ENCODE assay signal across 23 cellular contexts in genomic region chr10:110748970-110749369, GRCh38.
DNase-seq lines count a peak whose midpoint lies in the region; ATAC-seq and TF ChIP-seq lines count a peak whose summit lies in the region.
"Had no signal": no experiment of that assay in that cellular context is flagged by ENCODE, and none has a peak within 500 bp of the region (broad histone marks: within the 10 kb centered on the region; RNA-seq: fewer than 3 reads in every experiment).

No MANE protein-coding gene starts in this region.

- POLR2A ChIA-PET in activated CD4-positive, alpha-beta T cell treated with anti-CD3 and anti-CD28 coated beads for 36 hours (lab: Charles Lee), result no interaction called here
- POLR2A ChIA-PET in OCI-LY7 (lab: Charles Lee), result interaction anchor here (0.6 to 1.1 kb wide), 3 partner anchors 53 to 413 kb away, joined by 3 to 4 read pairs (median 3); no protein-coding TSS in a partner anchor

- H3K4me3 Mint-ChIP-seq in activated CD4-positive, alpha-beta T cell treated with anti-CD3 and anti-CD28 coated beads for 36 hours, result no peak overlapping the region
- no peak overlapping the region for H3K4me3 Mint-ChIP-seq in activated CD4-positive, alpha-beta T cell treated with anti-CD3 and anti-CD28 coated beads, Interleukin-2, amount 10 ng/mL, durations not matched to agents 24 days and 14 days
- peak overlapping the region; percentile 34 for H3K4me3 Mint-ChIP-seq in activated naive CD8-positive, alpha-beta T cell treated with anti-CD3 and anti-CD28 coated beads, Interleukin-2, amount 50 U/mL, for 24 hours
- H3K4me3 Mint-ChIP-seq: CD14-positive monocyte had no signal

- H3K79me2 ChIP-seq in OCI-LY7 (ENCODE audit: insufficient read depth, low read depth, low read length), result no peaks in the 10 kb centered on the region

- peak overlapping the region; percentile 83 for H3K27ac Mint-ChIP-seq in activated CD4-positive, alpha-beta T cell treated with anti-CD3 and anti-CD28 coated beads for 36 hours
- no peak overlapping the region for H3K27ac Mint-ChIP-seq in activated CD4-positive, alpha-beta T cell treated with anti-CD3 and anti-CD28 coated beads, Interleukin-2, amount 10 ng/mL, durations not matched to agents 24 days and 14 days
- peak overlapping the region; percentile 93 for H3K27ac Mint-ChIP-seq in activated naive CD8-positive, alpha-beta T cell treated with anti-CD3 and anti-CD28 coated beads, Interleukin-2, amount 50 U/mL, for 24 hours
- H3K27ac Mint-ChIP-seq: CD14-positive monocyte had no signal

- no peak for ATAC-seq in activated CD4-positive, alpha-beta T cell treated with anti-CD3 and anti-CD28 coated beads for 36 hours
- ATAC-seq in left ventricle myocardium superior, result no peak
- no peak for ATAC-seq in activated naive CD8-positive, alpha-beta T cell treated with anti-CD3 and anti-CD28 coated beads, Interleukin-2, amount 50 U/mL, for 24 hours
- no peak for ATAC-seq in HG03457 (IDR thresholded peaks at IDR 0.05; ENCODE audit: unreplicated experiment)
- no peak for ATAC-seq in GM18907 (IDR thresholded peaks at IDR 0.05; ENCODE audit: unreplicated experiment)
- ATAC-seq: Right ventricle myocardium inferior had no signal

- no peak for TF ChIP-seq CTCF in left ventricle myocardium inferior (IDR thresholded peaks at IDR 0.05; ENCODE audit: borderline replicate concordance)
- TF ChIP-seq CTCF in OCI-LY7 (conservative IDR thresholded peaks at IDR 0.05; ENCODE audit: low read length), result no peak

- no peaks in the 10 kb centered on the region for H3K9me2 ChIP-seq in OCI-LY7 (ENCODE audit: insufficient read depth, low read length)

- H3K4me2 ChIP-seq in OCI-LY7 (ENCODE audit: low read length), result no peak overlapping the region
- H3K4me2 ChIP-seq: PC-9 had no signal

- no peak overlapping the region for H2AFZ ChIP-seq in OCI-LY7 (ENCODE audit: low read length)
- H2AFZ ChIP-seq: PC-9 had no signal

- H3K4me1 ChIP-seq in left ventricle myocardium inferior, result peaks cover 71% of the 10 kb centered on the region
- peaks cover 35% of the 10 kb centered on the region for H3K4me1 ChIP-seq in OCI-LY7 (ENCODE audit: insufficient read depth, low read length, poor library complexity, severe bottlenecking)

- H3K9me3 ChIP-seq in left ventricle myocardium inferior (replicated peaks) (peaks cover 10% of the 10 kb centered on the region), OCI-LY7 (ENCODE audit: low read length) (peaks cover 8% of the 10 kb centered on the region)
- H3K9me3 ChIP-seq: BE2C, MG63 had no signal

- H3K9me3 Mint-ChIP-seq in activated CD4-positive, alpha-beta T cell treated with anti-CD3 and anti-CD28 coated beads for 36 hours (ENCODE audit: low read depth), result peaks cover 9% of the 10 kb centered on the region
- peaks cover 6% of the 10 kb centered on the region for H3K9me3 Mint-ChIP-seq in activated CD4-positive, alpha-beta T cell treated with anti-CD3 and anti-CD28 coated beads, Interleukin-2, amount 10 ng/mL, durations not matched to agents 24 days and 14 days
- peaks cover 13% of the 10 kb centered on the region for H3K9me3 Mint-ChIP-seq in activated naive CD8-positive, alpha-beta T cell treated with anti-CD3 and anti-CD28 coated beads, Interleukin-2, amount 50 U/mL, for 24 hours

- DNase-seq in activated CD4-positive, alpha-beta T cell treated with anti-CD3 and anti-CD28 coated beads for 36 hours, result no peak
- DNase-seq in activated CD4-positive, alpha-beta T cell treated with anti-CD3 and anti-CD28 coated beads, Interleukin-2, amount 10 ng/mL, durations not matched to agents 24 days and 14 days, result no peak
- DNase-seq in left ventricle myocardium inferior, result no peak
- no peak for DNase-seq in left ventricle myocardium superior
- no peak for DNase-seq in activated naive CD8-positive, alpha-beta T cell treated with anti-CD3 and anti-CD28 coated beads, Interleukin-2, amount 50 U/mL, for 24 hours
- DNase-seq in OCI-LY7 (ENCODE audit: low spot score), result no peak
- DNase-seq: ACHN; BE2C; GM23248; H7; KG1; MG63; NCI-H2029; NCI-H446; NCI-H526; NCI-H82; NK-92 treated with Interleukin-12 subunit alpha and Interleukin-12 subunit beta, amount 100 ng/mL, for 24 hours; PC-9 had no signal

- no TSS peak for BruUV-seq in OCI-LY7 (replicated peaks; lab: Mats Ljungman, UMichigan)

- peaks cover 13% of the 10 kb centered on the region for H3K36me3 Mint-ChIP-seq in activated CD4-positive, alpha-beta T cell treated with anti-CD3 and anti-CD28 coated beads for 36 hours (ENCODE audit: low read depth)
- peaks cover 4% of the 10 kb centered on the region for H3K36me3 Mint-ChIP-seq in activated CD4-positive, alpha-beta T cell treated with anti-CD3 and anti-CD28 coated beads, Interleukin-2, amount 10 ng/mL, durations not matched to agents 24 days and 14 days (ENCODE audit: low read depth)
- H3K36me3 Mint-ChIP-seq in activated naive CD8-positive, alpha-beta T cell treated with anti-CD3 and anti-CD28 coated beads, Interleukin-2, amount 50 U/mL, for 24 hours (ENCODE audit: low read depth), result peaks cover 20% of the 10 kb centered on the region
- H3K36me3 Mint-ChIP-seq: CD14-positive monocyte had no signal

- H3K27me3 ChIP-seq in left ventricle myocardium inferior (ENCODE audit: low read depth), result no peaks in the 10 kb centered on the region
- H3K27me3 ChIP-seq: BE2C, MG63 had no signal

- CTCF ChIA-PET in activated CD4-positive, alpha-beta T cell treated with anti-CD3 and anti-CD28 coated beads for 36 hours (lab: Charles Lee), result interaction anchor here (0.6 to 2.5 kb wide), 7 partner anchors 14 to 146 kb away, joined by 3 to 8 read pairs (median 3); no protein-coding TSS in a partner anchor
- CTCF ChIA-PET in OCI-LY7 (lab: Charles Lee; ENCODE audit: unreplicated experiment), result no interaction called here

- H4K20me1 ChIP-seq in OCI-LY7 (ENCODE audit: insufficient read depth, low read length), result no peaks in the 10 kb centered on the region

- intact Hi-C loops in activated CD4-positive, alpha-beta T cell treated with anti-CD3 and anti-CD28 coated beads for 36 hours (cut with DNase I, micrococcal nuclease), result loop anchor here (1.0 to 10.0 kb wide), 8 partner anchors 25 to 848 kb away; partner anchors contain the start of genes ADRA2A (in 2 of the 2) and PDCD4 (in 1 of the 2)
- intact Hi-C loops in activated CD4-positive, alpha-beta T cell treated with anti-CD3 and anti-CD28 coated beads, Interleukin-2, amount 10 ng/mL, durations not matched to agents 24 days and 14 days (cut with micrococcal nuclease), result loop anchor here (5.0 kb wide), 4 partner anchors 53 to 848 kb away; partner anchors contain the start of gene ADRA2A
- intact Hi-C loops in left ventricle myocardium inferior (cut with micrococcal nuclease) (loop anchor here (5.0 kb wide), 1 partner anchor 143 kb away; no protein-coding TSS in a partner anchor), left ventricle myocardium superior (cut with micrococcal nuclease) (loop anchor here (5.0 kb wide), 1 partner anchor 143 kb away; no protein-coding TSS in a partner anchor), OCI-LY7 (cut with micrococcal nuclease; ENCODE audit: unreplicated experiment) (loop anchor here (10.0 kb wide), 1 partner anchor 276 kb away; no protein-coding TSS in a partner anchor)

- H3K4me3 ChIP-seq in left ventricle myocardium inferior (no peak overlapping the region), OCI-LY7 (ENCODE audit: low read depth, low read length, poor library complexity, severe bottlenecking) (no peak overlapping the region)
- H3K4me3 ChIP-seq: GM23248, MG63, PC-9 had no signal

- H3K27ac ChIP-seq in left ventricle myocardium inferior (replicated peaks), result peak overlapping the region; percentile 87
- no peak overlapping the region for H3K27ac ChIP-seq in OCI-LY7 (ENCODE audit: low read depth, low read length, poor library complexity, severe bottlenecking)
- H3K27ac ChIP-seq: 22Rv1, GM23248, PC-9 had no signal

- H3K27me3 Mint-ChIP-seq in activated CD4-positive, alpha-beta T cell treated with anti-CD3 and anti-CD28 coated beads for 36 hours, result no peaks in the 10 kb centered on the region
- H3K27me3 Mint-ChIP-seq in activated CD4-positive, alpha-beta T cell treated with anti-CD3 and anti-CD28 coated beads, Interleukin-2, amount 10 ng/mL, durations not matched to agents 24 days and 14 days, result no peaks in the 10 kb centered on the region
- H3K27me3 Mint-ChIP-seq in activated naive CD8-positive, alpha-beta T cell treated with anti-CD3 and anti-CD28 coated beads, Interleukin-2, amount 50 U/mL, for 24 hours, result no peaks in the 10 kb centered on the region

- peaks cover 71% of the 10 kb centered on the region for H3K4me1 Mint-ChIP-seq in activated CD4-positive, alpha-beta T cell treated with anti-CD3 and anti-CD28 coated beads for 36 hours
- peaks cover 40% of the 10 kb centered on the region for H3K4me1 Mint-ChIP-seq in activated CD4-positive, alpha-beta T cell treated with anti-CD3 and anti-CD28 coated beads, Interleukin-2, amount 10 ng/mL, durations not matched to agents 24 days and 14 days
- H3K4me1 Mint-ChIP-seq in activated naive CD8-positive, alpha-beta T cell treated with anti-CD3 and anti-CD28 coated beads, Interleukin-2, amount 50 U/mL, for 24 hours, result peaks cover 68% of the 10 kb centered on the region

- no peaks in the 10 kb centered on the region for H3K36me3 ChIP-seq in left ventricle myocardium inferior
- H3K36me3 ChIP-seq in OCI-LY7 (ENCODE audit: insufficient read depth, low read length), result no peaks in the 10 kb centered on the region; the same call in 1 of the 2 replicates
- H3K36me3 ChIP-seq: BE2C, MG63 had no signal
